ENCODE assay signal across 8 cellular contexts in the genomic region with DNA sequence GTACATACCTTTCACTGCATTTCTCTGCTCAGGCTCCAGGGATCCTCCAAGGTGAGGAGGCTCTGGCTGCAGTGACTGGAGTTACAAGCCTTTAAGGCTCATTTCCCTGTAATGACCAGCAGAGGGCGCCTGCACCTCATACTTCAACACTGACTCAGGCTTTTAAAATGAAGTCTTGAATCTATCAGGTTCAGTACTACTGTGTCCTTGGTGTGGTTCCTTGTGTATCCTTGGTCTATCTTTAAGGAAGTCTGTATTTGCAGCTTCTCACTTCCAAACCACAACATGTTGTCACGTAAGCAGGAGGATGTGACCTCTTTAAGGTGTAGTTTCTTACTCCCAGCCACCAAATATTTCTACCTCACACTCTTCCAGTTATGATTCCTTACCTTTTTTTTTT. TPM values are rescaled to one million over a fixed set of nuclear protein-coding genes. Genes with fewer than 3 reads are reported as not detected.
A peak's percentile ranks its signal among the peaks of the same experiment; 100 is the strongest.
DNase-seq lines count a peak whose midpoint lies in the region; ATAC-seq and TF ChIP-seq lines count a peak whose summit lies in the region.

No MANE protein-coding gene starts in this region.

- H3K27me3 ChIP-seq in HAP-1 (ENCODE audit: low read depth), result no peaks in the 10 kb centered on the region
- no peaks in the 10 kb centered on the region for H3K27me3 ChIP-seq in MG63
- H3K27me3 ChIP-seq in RWPE2 (ENCODE audit: insufficient read depth, poor library complexity, severe bottlenecking), result no peaks in the 10 kb centered on the region
- no peaks in the 10 kb centered on the region for H3K27me3 ChIP-seq in ovary
- H3K27me3 ChIP-seq in transverse colon, result no peaks in the 10 kb centered on the region

- DNase-seq in GM04504 (ENCODE audit: low read depth) (peak; percentile 69), HAP-1 (ENCODE audit: low spot score in 2 of 2) (peak; percentile 64 to 87), MG63 (peak; percentile 51), RWPE2 (ENCODE audit: low spot score) (no peak), foreskin melanocyte (peak; percentile 65), ovary (peak; percentile 62 to 86 (median 71)), transverse colon (peak; percentile 75)
- DNase-seq in activated T-helper 9 cell treated with anti-CD3 and anti-CD28 coated beads, Interleukin-2, amount 50 U/mL, for 16 hours (ENCODE audit: low read depth), result peak; percentile 55

- H3K36me3 ChIP-seq in HAP-1 (replicated peaks), result no peaks in the 10 kb centered on the region
- H3K36me3 ChIP-seq in MG63, result no peaks in the 10 kb centered on the region
- peaks cover 18% of the 10 kb centered on the region for H3K36me3 ChIP-seq in RWPE2 (ENCODE audit: low read depth)
- no peaks in the 10 kb centered on the region for H3K36me3 ChIP-seq in ovary
- H3K36me3 ChIP-seq in transverse colon, result no peaks in the 10 kb centered on the region

- no peak for TF ChIP-seq EP300 in ovary (IDR thresholded peaks at IDR 0.05)
- no peak for TF ChIP-seq EP300 in transverse colon (IDR thresholded peaks at IDR 0.05; ENCODE audit: low read depth)

- no peak overlapping the region for H3K4me3 ChIP-seq in HAP-1
- H3K4me3 ChIP-seq in MG63, result no peak overlapping the region
- no peak overlapping the region for H3K4me3 ChIP-seq in RWPE2 (ENCODE audit: severe bottlenecking)
- H3K4me3 ChIP-seq in ovary, result no peak overlapping the region
- H3K4me3 ChIP-seq in transverse colon, result no peak overlapping the region

- H3K27ac ChIP-seq in RWPE2 (ENCODE audit: poor library complexity, severe bottlenecking), result peak overlapping the region; percentile 0
- H3K27ac ChIP-seq in ovary, result no peak overlapping the region
- H3K27ac ChIP-seq in transverse colon, result peak overlapping the region in 1 of 4 donors; percentile 24

- intact Hi-C loops in ovary (cut with DNase I) (loop anchor here in 3 of 4 donors (2.0 to 5.0 kb wide), 4 partner anchors 145 to 295 kb away; no protein-coding TSS in a partner anchor), transverse colon (cut with DNase I; ENCODE audit: low total_unique reads) (loop anchor here (2.0 kb wide), 2 partner anchors 143 to 249 kb away; no protein-coding TSS in a partner anchor)

- TF ChIP-seq CTCF in RWPE2 (IDR thresholded peaks at IDR 0.05; ENCODE audit: poor library complexity, severe bottlenecking) (peak; percentile 96), ovary (IDR thresholded peaks at IDR 0.05) (peak; percentile 75 to 97 (median 95)), transverse colon (IDR thresholded peaks at IDR 0.05) (peak; percentile 87 to 98 (median 94))

- ATAC-seq in RWPE2 (ENCODE audit: low read depth), result peak; percentile 95

- H3K4me1 ChIP-seq in HAP-1 (no peaks in the 10 kb centered on the region), RWPE2 (ENCODE audit: insufficient read depth, poor library complexity, severe bottlenecking) (peaks cover 8% of the 10 kb centered on the region), ovary (ENCODE audit: insufficient read depth) (no peaks in the 10 kb centered on the region), transverse colon (peaks cover 0 to 3% (median 0%) of the 10 kb centered on the region in 4 donors)

- H3K9me3 ChIP-seq in HAP-1 (no peaks in the 10 kb centered on the region), MG63 (no peaks in the 10 kb centered on the region), RWPE2 (ENCODE audit: severe bottlenecking) (no peaks in the 10 kb centered on the region), ovary (no peaks in the 10 kb centered on the region), transverse colon (no peaks in the 10 kb centered on the region)

- in situ Hi-C loops in HAP-1 (cut with MboI; ENCODE audit: low sequenced_read_pairs), result loop anchor here (5.0 kb wide), 1 partner anchor 255 kb away; no protein-coding TSS in a partner anchor
- in situ Hi-C loops in transverse colon (cut with MboI; ENCODE audit: low pct_ligation_motif_present in 1 of 4, low pct_unique_long_range_greater_than_20kb in 1 of 4, low sequenced_read_pairs in 3 of 4), result loop anchor here (5.0 to 10.0 kb wide), 3 partner anchors 245 to 257 kb away; a partner anchor contains a TSS

- WGBS in ovary, 3 donors, result 1 to 6% (median 3%) methylated on average over 2 of the region's 2 CpGs
- 0 to 22% methylated on average over 2 of the region's 2 CpGs for WGBS in transverse colon (ENCODE audit: low coverage in 1 of 2), 2 donors

- TF ChIP-seq POLR2A in ovary (IDR thresholded peaks at IDR 0.05) (no peak), transverse colon (IDR thresholded peaks at IDR 0.05) (no peak)

RNA-seq across cellular contexts. Expression of a gene that starts 43.1 kb away (rescaled TPM):
- 1.5 and 2.5 TPM in 2 replicates for total RNA-seq in MG63 (2014; rRNA removed; shearing (Covaris generic); ENCODE audit: low replicate concordance)
- under 1 TPM; 0.24 to 0.97 (median 0.79) TPM for total RNA-seq in ovary
- 1 to 10 TPM in 1 of 2 donors, under 1 TPM in 1; 0.19 to 1.6 TPM for polyA plus RNA-seq in ovary
- 1 to 10 TPM; 4.0 to 9.4 (median 5.3) TPM for total RNA-seq in transverse colon
